ENCODE assay signal across 8 cellular contexts in the genomic region with DNA sequence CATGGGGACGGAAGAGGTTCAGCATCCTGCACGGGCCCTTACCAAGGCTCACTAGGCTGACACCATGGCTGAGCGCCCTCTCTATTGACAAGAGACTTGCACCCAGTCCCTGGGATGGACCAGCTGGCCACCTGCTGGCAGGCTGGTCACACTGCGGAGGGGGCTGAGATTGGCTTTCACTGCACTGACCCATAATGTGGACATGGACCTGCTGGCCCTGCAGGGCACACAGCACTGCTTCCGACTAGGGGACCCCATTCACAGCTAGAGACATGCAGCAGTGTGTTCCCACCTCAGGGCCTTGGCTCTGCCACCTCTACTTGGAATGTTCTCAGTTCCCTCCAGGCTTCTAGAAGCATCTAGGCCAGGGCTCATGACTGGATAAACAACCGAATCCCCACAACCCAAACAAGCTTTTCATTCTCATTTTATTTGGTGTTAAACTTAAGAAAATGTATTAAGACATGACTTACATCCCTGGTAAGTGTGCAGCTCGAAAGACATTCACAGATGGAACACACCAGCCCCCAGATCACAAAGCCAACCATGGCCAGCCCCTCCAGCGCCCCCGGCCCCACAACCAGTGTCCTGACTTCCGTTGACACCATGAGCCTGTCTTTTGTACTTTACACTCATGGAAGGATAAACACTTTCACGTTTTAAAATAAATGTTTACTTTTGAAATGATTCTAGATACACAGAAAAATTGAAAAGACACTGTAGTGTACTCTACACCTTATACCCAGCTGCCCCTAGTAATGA. TPM values are rescaled to one million over a fixed set of nuclear protein-coding genes. Genes with fewer than 3 reads are reported as not detected.
DNase-seq lines count a peak whose midpoint lies in the region; ATAC-seq and TF ChIP-seq lines count a peak whose summit lies in the region.

No MANE protein-coding gene starts in this region.

- no peaks in the 10 kb centered on the region for H3K27me3 ChIP-seq in SJSA1 (replicated peaks)

- H3K27ac ChIP-seq in SJSA1: no peak overlapping the region

- H3K9me3 ChIP-seq in SJSA1 (replicated peaks): no peaks in the 10 kb centered on the region

- ATAC-seq in Right ventricle myocardium inferior (peak; percentile 83), GM18502 (IDR thresholded peaks at IDR 0.05; ENCODE audit: poor library complexity, unreplicated experiment) (no peak)

- H3K4me3 ChIP-seq in SJSA1: no peak overlapping the region
- H3K4me3 ChIP-seq in lower leg skin (ENCODE audit: low read depth, poor library complexity, severe bottlenecking): no peak overlapping the region

- peak; percentile 74 for DNase-seq in Right ventricle myocardium inferior (ENCODE audit: missing footprints)
- no peak for DNase-seq in cardiac septum (ENCODE audit: low spot score)
- DNase-seq in SJSA1 (ENCODE audit: low read depth in 1 of 2, low spot score in 2 of 2): peak; percentile 48 to 75
- peak; percentile 53 for DNase-seq in amniotic epithelial cell (ENCODE audit: low read depth)
- peak; percentile 70 to 82 for DNase-seq in hippocampal formation (lab: John Stamatoyannopoulos, UW)
- peak; percentile 65 for DNase-seq in stimulated activated CD4-positive, alpha-beta T cell treated with anti-CD3 and anti-CD28 coated beads, Interleukin-15, amount 100 ng/mL, for 24 hours
- no peak for DNase-seq in lower leg skin (ENCODE audit: low spot score in 2 of 2)

- intact Hi-C loops in Right ventricle myocardium inferior (cut with DNase I) (loop anchor here (2.0 to 5.0 kb wide), 2 partner anchors 178 to 202 kb away; no protein-coding TSS in a partner anchor), cardiac septum (cut with DNase I) (loop anchor here (5.0 kb wide), 1 partner anchor 177 kb away; no protein-coding TSS in a partner anchor), lower leg skin (cut with DNase I; ENCODE audit: low total_unique reads) (no loop called here)

- no peak for TF ChIP-seq POLR2A in lower leg skin (IDR thresholded peaks at IDR 0.05)

- no peaks in the 10 kb centered on the region for H3K4me1 ChIP-seq in SJSA1 (replicated peaks)

- 67 to 79% methylated on average over 11 of the region's 11 CpGs for WGBS in lower leg skin, 2 donors

- peak in 1 of 3 donors; percentile 77 for TF ChIP-seq CTCF in lower leg skin (IDR thresholded peaks at IDR 0.05)

- H3K36me3 ChIP-seq in SJSA1: no peaks in the 10 kb centered on the region

RNA-seq across cellular contexts. Expression of a gene that starts 9.3 kb away (rescaled TPM):
- 0.41 TPM for total RNA-seq in Right ventricle myocardium inferior
- total RNA-seq in cardiac septum: not detected
- not detected in 2 replicates for total RNA-seq in SJSA1 (2014; rRNA removed; shearing (Covaris generic))
- total RNA-seq in lower leg skin: not detected

RNA-seq across cellular contexts. Expression of a gene that starts 18.9 kb away (rescaled TPM):
- total RNA-seq in Right ventricle myocardium inferior (23.4 TPM), cardiac septum (24.9 TPM), lower leg skin (10 to 100 TPM; 25.9 to 42.4 (median 29.3) TPM)
- 26.6 and 33.6 TPM in 2 replicates for total RNA-seq in SJSA1 (2014; rRNA removed; shearing (Covaris generic))

RNA-seq across cellular contexts. Expression of a gene that starts 23.1 kb away (rescaled TPM):
- total RNA-seq in Right ventricle myocardium inferior (4,074 TPM), cardiac septum (3,889 TPM), lower leg skin (1 to 10 TPM; 2.4 to 4.2 (median 3.0) TPM)
- not detected in 2 replicates for total RNA-seq in SJSA1 (2014; rRNA removed; shearing (Covaris generic))

RNA-seq across cellular contexts. Expression of a gene that starts 27.1 kb away (rescaled TPM):
- 0.19 TPM for total RNA-seq in Right ventricle myocardium inferior
- 1.2 TPM for total RNA-seq in cardiac septum
- not detected in 2 replicates for total RNA-seq in SJSA1 (2014; rRNA removed; shearing (Covaris generic))
- 1 to 10 TPM in 1 of 4 donors, under 1 TPM in 2, not detected in 1; 0.10 to 1.3 (median 0.63) TPM for total RNA-seq in lower leg skin

RNA-seq across cellular contexts. Expression of a gene that starts 48.8 kb away (rescaled TPM):
- total RNA-seq in Right ventricle myocardium inferior (2.2 TPM), cardiac septum (2.0 TPM), lower leg skin (under 1 TPM in 1 of 4 donors, not detected in 3; 0.26 TPM)
- total RNA-seq in SJSA1 (2014; rRNA removed; shearing (Covaris generic)): not detected in 2 replicates

Comparison
In these comparisons a context has a peak if more than half of its experiments do, and no peak if none do; other contexts are left out.
1. DNase-seq: peak in Right ventricle myocardium inferior (single experiment), SJSA1 (2 of 2), amniotic epithelial cell (single experiment), hippocampal formation (2 of 2) and stimulated activated CD4-positive, alpha-beta T cell treated with anti-CD3 and anti-CD28 coated beads, Interleukin-15, amount 100 ng/mL, for 24 hours (single experiment); none in cardiac septum (single experiment) and lower leg skin (0 of 2).
2. RNA of a gene that starts 23.1 kb away (total RNA-seq): 4,074 TPM in Right ventricle myocardium inferior (single experiment) and 3,889 TPM in cardiac septum (single experiment); 2.4 to 4.2 TPM in lower leg skin and not detected in SJSA1; every median in the first group is over 100 times any median in the second.